8 cellular contexts compared by ENCODE assay signal in genomic region chr12:15546102-15546701, GRCh38.
A peak's percentile ranks its signal among the peaks of the same experiment; 100 is the strongest.
DNase-seq lines count a peak whose midpoint lies in the region; ATAC-seq and TF ChIP-seq lines count a peak whose summit lies in the region.

No MANE protein-coding gene starts in this region.

- POLR2A ChIA-PET in WTC11 (lab: Charles Lee) (no interaction called here), MCF 10A (lab: Yijun Ruan, JAX) (interaction anchor here (1.0 kb wide), 1 partner anchor 9 kb away, joined by 3 read pairs; no protein-coding TSS in a partner anchor)

- H3K27me3 Mint-ChIP-seq in WTC11 (ENCODE audit: low read depth) (no peaks in the 10 kb centered on the region), HFFc6 (ENCODE audit: insufficient read depth) (no peaks in the 10 kb centered on the region), MCF 10A (ENCODE audit: insufficient read depth, unreplicated experiment) (no peaks in the 10 kb centered on the region)

- no TSS peak for BruUV-seq in MCF 10A (replicated peaks; lab: Mats Ljungman, UMichigan)

- peak; percentile 72 for ATAC-seq in GM18861 (IDR thresholded peaks at IDR 0.05; ENCODE audit: unreplicated experiment)
- ATAC-seq in HG02678 (IDR thresholded peaks at IDR 0.05; ENCODE audit: unreplicated experiment): peak; percentile 81
- ATAC-seq in WTC11: no peak

- peak; percentile 39 for DNase-seq in NOMO-1 treated with dmso at 0.1 percent for 144 hours (lab: John Stamatoyannopoulos, UW; ENCODE audit: unreplicated experiment)
- DNase-seq in medulla oblongata (ENCODE audit: extremely low spot score): peak; percentile 56
- no peak for DNase-seq in WTC11 (ENCODE audit: low spot score)
- no peak for DNase-seq in HFFc6
- no peak for DNase-seq in MCF 10A (ENCODE audit: unreplicated experiment)
- no peak for DNase-seq in T1000 (lab: John Stamatoyannopoulos, UW)

- intact Hi-C loops in MCF 10A (cut with micrococcal nuclease): no loop called here

- H3K4me1 Mint-ChIP-seq in WTC11 (no peaks in the 10 kb centered on the region), HFFc6 (ENCODE audit: low read depth) (peaks cover 19% of the 10 kb centered on the region), MCF 10A (ENCODE audit: insufficient read depth, unreplicated experiment) (peaks cover 8% of the 10 kb centered on the region)

- H3K36me3 Mint-ChIP-seq in WTC11 (no peaks in the 10 kb centered on the region), HFFc6 (ENCODE audit: low read depth) (no peaks in the 10 kb centered on the region), MCF 10A (ENCODE audit: insufficient read depth, unreplicated experiment) (no peaks in the 10 kb centered on the region)

- H3K9me3 Mint-ChIP-seq in WTC11 (no peaks in the 10 kb centered on the region), HFFc6 (no peaks in the 10 kb centered on the region), MCF 10A (ENCODE audit: unreplicated experiment) (no peaks in the 10 kb centered on the region)

- CTCF ChIA-PET in WTC11 (lab: Charles Lee): interaction anchor here (1.9 to 3.6 kb wide), 2 partner anchors 14 to 38 kb away, joined by 9 to 12 read pairs; no protein-coding TSS in a partner anchor
- CTCF ChIA-PET in MCF 10A (lab: Yijun Ruan, JAX): interaction anchor here (1.0 to 1.9 kb wide), 3 partner anchors 12 to 38 kb away, joined by 3 to 6 read pairs (median 5); no protein-coding TSS in a partner anchor

- TF ChIP-seq CTCF in WTC11 (IDR thresholded peaks at IDR 0.05) (no peak), HFFc6 (IDR thresholded peaks at IDR 0.05) (no peak), MCF 10A (IDR thresholded peaks at IDR 0.05; ENCODE audit: unreplicated experiment) (no peak)

- H3K4me3 Mint-ChIP-seq in WTC11: no peak overlapping the region
- H3K4me3 Mint-ChIP-seq in HFFc6: no peak overlapping the region
- no peak overlapping the region for H3K4me3 Mint-ChIP-seq in MCF 10A (ENCODE audit: unreplicated experiment)

- H3K27ac Mint-ChIP-seq in WTC11 (no peak overlapping the region), HFFc6 (no peak overlapping the region), MCF 10A (ENCODE audit: low read depth, unreplicated experiment) (no peak overlapping the region)

TF ChIP-seq in WTC11, 78 proteins besides CTCF, POLR2A, EP300 and RAD21:
- no peak for TF ChIP-seq NFYB (CRISPR knock-in tag; conservative IDR thresholded peaks at IDR 0.05; ENCODE audit: low read depth)
- TF ChIP-seq SOX15 (CRISPR knock-in tag; IDR thresholded peaks at IDR 0.05): no peak

Comparison
In these comparisons a context has a peak if more than half of its experiments do, and no peak if none do; other contexts are left out.
1. DNase-seq: peak in NOMO-1 treated with dmso at 0.1 percent for 144 hours (single experiment) and medulla oblongata (single experiment); none in WTC11 (single experiment), HFFc6 (single experiment), MCF 10A (single experiment) and T1000 (single experiment).